13 cellular contexts compared by ENCODE assay signal in the genomic region with DNA sequence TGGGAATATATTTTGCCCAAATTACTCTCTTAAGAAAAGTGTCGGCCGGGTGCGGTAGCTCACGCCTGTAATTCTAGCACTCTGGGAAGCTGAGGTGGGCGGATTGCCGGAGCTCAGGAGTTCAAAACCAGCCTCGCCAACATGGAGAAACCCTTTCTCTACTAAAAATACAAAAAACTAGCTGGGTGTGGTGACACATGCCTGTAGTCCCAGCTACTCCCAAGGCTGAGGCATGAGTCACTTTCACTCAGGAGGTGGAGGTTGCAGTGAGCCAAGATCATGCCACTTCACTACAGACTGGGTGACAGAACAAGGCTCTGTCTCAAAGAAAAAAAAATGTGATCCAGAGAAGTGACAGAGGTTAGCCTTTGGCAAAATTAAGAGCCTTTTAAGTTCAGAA. TPM values are rescaled to one million over a fixed set of nuclear protein-coding genes. Genes with fewer than 3 reads are reported as not detected.
DNase-seq lines count a peak whose midpoint lies in the region; ATAC-seq, FAIRE-seq and TF ChIP-seq lines count a peak whose summit lies in the region.
"Had no signal": no experiment of that assay in that cellular context is flagged by ENCODE, and none has a peak within 500 bp of the region (broad histone marks: within the 10 kb centered on the region; RNA-seq: fewer than 3 reads in every experiment).

No MANE protein-coding gene starts in this region.

- in situ Hi-C loops in mammary epithelial cell (cut with MboI; ENCODE audit: low sequenced_read_pairs in 2 of 2) = loop anchor here in 1 of 2 donors (25.0 kb wide), 1 partner anchor 393 kb away; the partner anchor contains the start of gene BTF3

- peaks cover 2% of the 10 kb centered on the region for H3K36me3 ChIP-seq in mammary epithelial cell (ENCODE audit: insufficient read depth, low read length)
- no peaks in the 10 kb centered on the region for H3K36me3 ChIP-seq in mesendoderm (ENCODE audit: control insufficient read depth, insufficient read depth, low read length)

- H3K4ac ChIP-seq in mesendoderm (ENCODE audit: low read depth, low read length) = no peak overlapping the region

- DNase-seq in EL (peak; percentile 79), M059J (ENCODE audit: low read depth) (peak; percentile 88), mammary epithelial cell (peak; percentile 79), mesendoderm (peak; percentile 56), posterior cingulate gyrus (no peak), urothelium cell line (ENCODE audit: low spot score) (no peak), type B pancreatic cell (ENCODE audit: extremely low spot score, unreplicated experiment) (no peak)
- DNase-seq: NCI-H69, stomach had no signal

- no peaks in the 10 kb centered on the region for H3K27me3 Mint-ChIP-seq in type B pancreatic cell

- no peak overlapping the region for H3K56ac ChIP-seq in mesendoderm (ENCODE audit: low read length)

- 87% methylated on average over 3 of the region's 7 CpGs for whole genome bisulfite sequencing in mammary epithelial cell (ENCODE audit: low coverage, missing lambda C conversion rate)
- WGBS in mesendoderm (ENCODE audit: extremely low coverage, insufficient coverage, low lambda C conversion rate) = no CpG with 5 or more reads among the region's 7 CpGs

- no peak overlapping the region for H2BK5ac ChIP-seq in mesendoderm (ENCODE audit: low read length)

- no peaks in the 10 kb centered on the region for H3K36me3 Mint-ChIP-seq in type B pancreatic cell

- no peak overlapping the region for H3K4me3 ChIP-seq in mammary epithelial cell (replicated peaks in 1 of 3; ENCODE audit: insufficient read depth in 1 of 3, low read depth in 2 of 3, low read length in 3 of 3)
- no peak overlapping the region for H3K4me3 ChIP-seq in mesendoderm (ENCODE audit: low read length)
- H3K4me3 ChIP-seq: smooth muscle cell, stomach had no signal

- no peak overlapping the region for H3K18ac ChIP-seq in mesendoderm (ENCODE audit: low read length)

- H3K27ac ChIP-seq in mammary epithelial cell (ENCODE audit: insufficient read depth, low read depth, low read length) = no peak overlapping the region
- no peak overlapping the region for H3K27ac ChIP-seq in mesendoderm (ENCODE audit: low read depth, low read length)
- H3K27ac ChIP-seq: stomach had no signal

- H3K79me2 ChIP-seq in mammary epithelial cell (ENCODE audit: insufficient read depth, low read length) = no peaks in the 10 kb centered on the region
- H3K79me2 ChIP-seq in mesendoderm (ENCODE audit: control insufficient read depth, insufficient read depth, low read length) = no peaks in the 10 kb centered on the region

- H4K5ac ChIP-seq in mesendoderm (ENCODE audit: low read length) = no peak overlapping the region

- no peak overlapping the region for H2AFZ ChIP-seq in mammary epithelial cell (ENCODE audit: low read depth, low read length)

- ATAC-seq in HG02759 (IDR thresholded peaks at IDR 0.05; ENCODE audit: unreplicated experiment) = no peak
- ATAC-seq: HepG2 had no signal

- FAIRE-seq in urothelium cell line (lab: Jason Lieb, UNC) = no peak
- FAIRE-seq: HepG2 had no signal

- CTCF ChIA-PET in mammary epithelial cell (lab: Charles Lee; ENCODE audit: low non-redundant PET) = interaction anchor here (0.7 kb wide), 1 partner anchor 425 kb away, joined by 3 read pairs; no protein-coding TSS in a partner anchor

- TF ChIP-seq CTCF in mammary epithelial cell (conservative IDR thresholded peaks at IDR 0.05 in 1 of 2, IDR thresholded peaks at IDR 0.05 in 1 of 2; ENCODE audit: extremely low read depth in 1 of 2, insufficient read depth in 1 of 2, low read depth in 1 of 2, low read length in 2 of 2) (no peak), type B pancreatic cell (conservative IDR thresholded peaks at IDR 0.05) (no peak)

- no peak overlapping the region for H2BK120ac ChIP-seq in mesendoderm (ENCODE audit: low read depth, low read length)

- H4K20me1 ChIP-seq in mammary epithelial cell (ENCODE audit: insufficient read depth, low read length) = no peaks in the 10 kb centered on the region

- peaks cover 11% of the 10 kb centered on the region for H3K4me1 ChIP-seq in mammary epithelial cell (ENCODE audit: insufficient read depth, low read length)
- H3K4me1 ChIP-seq in mesendoderm (ENCODE audit: control insufficient read depth, low read depth, low read length) = no peaks in the 10 kb centered on the region
- H3K4me1 ChIP-seq: stomach had no signal

- H4K8ac ChIP-seq in mesendoderm (ENCODE audit: low read depth, low read length) = no peak overlapping the region

- H3K4me1 Mint-ChIP-seq in type B pancreatic cell (ENCODE audit: unreplicated experiment) = no peaks in the 10 kb centered on the region

- no peaks in the 10 kb centered on the region for H3K9me3 ChIP-seq in mammary epithelial cell (replicated peaks; ENCODE audit: insufficient read depth, low read length)

- no TSS peak for BruUV-seq in mammary epithelial cell (replicated peaks; lab: Mats Ljungman, UMichigan)

- H3K27ac Mint-ChIP-seq in type B pancreatic cell = no peak overlapping the region
- H3K27ac Mint-ChIP-seq: T-helper 2 cell treated with Interferon-gamma antibody and Interleukin-4, amounts not matched to agents 5 μg/mL and 100 μg/mL, for 36 hours had no signal

- intact Hi-C loops in mammary epithelial cell (cut with micrococcal nuclease) (no loop called here), posterior cingulate gyrus (cut with DNase I) (no loop called here)

- dilution Hi-C loops in mammary epithelial cell (cut with HindIII; ENCODE audit: low sequenced_read_pairs) = loop anchor here (25.0 kb wide), 1 partner anchor 393 kb away; the partner anchor contains the start of gene BTF3

- no peaks in the 10 kb centered on the region for H3K79me1 ChIP-seq in mesendoderm (ENCODE audit: low read length)

- no peak overlapping the region for H3K23ac ChIP-seq in mesendoderm (ENCODE audit: low read length)

- no peak overlapping the region for H3K4me3 Mint-ChIP-seq in type B pancreatic cell
- H3K4me3 Mint-ChIP-seq: T-helper 2 cell treated with Interferon-gamma antibody and Interleukin-4, amounts not matched to agents 5 μg/mL and 100 μg/mL, for 36 hours had no signal

- H3K4me2 ChIP-seq in mammary epithelial cell (ENCODE audit: insufficient read depth, low read depth, low read length) (no peak overlapping the region), mesendoderm (ENCODE audit: low read length) (no peak overlapping the region)
- H3K4me2 ChIP-seq: smooth muscle cell had no signal

- no peak overlapping the region for H2BK15ac ChIP-seq in mesendoderm (replicated peaks; ENCODE audit: low read depth)

- H2AK5ac ChIP-seq in mesendoderm (ENCODE audit: low read length) = no peak overlapping the region

- no peak overlapping the region for H3K9ac ChIP-seq in mammary epithelial cell (ENCODE audit: insufficient read depth, low read length)
- H3K9ac ChIP-seq in mesendoderm (ENCODE audit: low read length) = no peak overlapping the region

- H3K9me3 Mint-ChIP-seq in type B pancreatic cell = no peaks in the 10 kb centered on the region
- H3K9me3 Mint-ChIP-seq: T-helper 2 cell treated with Interferon-gamma antibody and Interleukin-4, amounts not matched to agents 5 μg/mL and 100 μg/mL, for 36 hours had no signal

- H3K27me3 ChIP-seq in mammary epithelial cell (ENCODE audit: insufficient read depth, low read length) (no peaks in the 10 kb centered on the region), mesendoderm (ENCODE audit: insufficient read depth, low read length, poor library complexity) (no peaks in the 10 kb centered on the region)
- H3K27me3 ChIP-seq: stomach had no signal

RNA-seq across cellular contexts. Expression of gene TMEM171, which starts 26.4 kb away (rescaled TPM):
- total RNA-seq in M059J (2014; rRNA removed; shearing (Covaris generic)) = 0.64 and 2.1 TPM in 2 replicates
- total RNA-seq in mammary epithelial cell = 1 to 10 TPM in 1 of 2 donors, under 1 TPM in 1; 0.83 to 2.6 TPM
- 6.0 TPM for polyA plus RNA-seq in mammary epithelial cell
- polyA minus RNA-seq in mammary epithelial cell = 2.7 TPM
- polyA plus RNA-seq in mesendoderm (2013, experiment 1 of 2) = 1.4 TPM
- polyA plus RNA-seq in mesendoderm (2013, experiment 2 of 2) = 1.6 TPM
- total RNA-seq in type B pancreatic cell (ENCODE audit: low replicate concordance) = 0.38 and 1.3 TPM in 2 replicates
- total RNA-seq: HepG2, smooth muscle cell had no signal

Comparison
In these comparisons a context has a peak if more than half of its experiments do, and no peak if none do; other contexts are left out.
1. DNase-seq: peak in EL (single experiment), M059J (single experiment), mammary epithelial cell (single experiment) and mesendoderm (single experiment); none in posterior cingulate gyrus (0 of 10), urothelium cell line (single experiment) and type B pancreatic cell (single experiment).